In genomic region chr11:61079416-61080150, GRCh38 we compare ENCODE assay signal across 17 cellular contexts. TPM values are rescaled to one million over a fixed set of nuclear protein-coding genes. Genes with fewer than 3 reads are reported as not detected.
DNase-seq lines count a peak whose midpoint lies in the region; ATAC-seq lines count a peak whose summit lies in the region.
"Had no signal": no experiment of that assay in that cellular context is flagged by ENCODE, and none has a peak within 500 bp of the region (broad histone marks: within the 10 kb centered on the region; RNA-seq: fewer than 3 reads in every experiment).

No MANE protein-coding gene starts in this region.

- DNase-seq in activated naive CD4-positive, alpha-beta T cell treated with anti-CD3 and anti-CD28 coated beads for 36 hours, result peak; percentile 38
- DNase-seq in activated naive CD4-positive, alpha-beta T cell treated with anti-CD3 and anti-CD28 coated beads, Interleukin-2, amount 50 U/mL, for 16 hours, result no peak
- no peak for DNase-seq in activated CD4-positive, alpha-beta memory T cell treated with anti-CD3 and anti-CD28 coated beads, Interleukin-2, amount 10 ng/mL, durations not matched to agents 7 days and 5 days
- DNase-seq in central memory CD4-positive, alpha-beta T cell, result peak; percentile 44
- peak; percentile 22 for DNase-seq in stimulated activated naive CD8-positive, alpha-beta T cell treated with anti-CD3 and anti-CD28 coated beads, Interleukin-15, Interleukin-2, amounts not matched to agents 100 U/mL and 50 U/mL, for 24 hours
- no peak for DNase-seq in NCI-H146 treated with DMSO at 0.1 percent for 48 hours (lab: John Stamatoyannopoulos, UW; ENCODE audit: unreplicated experiment)
- DNase-seq in immature natural killer cell, result no peak
- DNase-seq: DND-41; foreskin keratinocyte; Kasumi-1; NCI-H1105; NCI-H524 treated with DMSO at 0.1 percent for 48 hours; retina; stimulated activated CD4-positive, alpha-beta T cell treated with anti-CD3 and anti-CD28 coated beads, Interleukin-12 subunit alpha, Interleukin-12 subunit beta, amount 100 ng/mL, for 4 hours had no signal

- no peaks in the 10 kb centered on the region for H3K27me3 Mint-ChIP-seq in activated naive CD4-positive, alpha-beta T cell treated with anti-CD3 and anti-CD28 coated beads for 36 hours (ENCODE audit: low read depth)
- H3K27me3 Mint-ChIP-seq in activated CD4-positive, alpha-beta memory T cell treated with anti-CD3 and anti-CD28 coated beads, Interleukin-2, amount 10 ng/mL, durations not matched to agents 7 days and 5 days, result no peaks in the 10 kb centered on the region
- H3K27me3 Mint-ChIP-seq in immature natural killer cell (ENCODE audit: low read depth in 3 of 3), result peaks cover 0 to 9% (median 2%) of the 10 kb centered on the region in 3 donors

- peaks cover 88% of the 10 kb centered on the region for H3K4me1 Mint-ChIP-seq in activated naive CD4-positive, alpha-beta T cell treated with anti-CD3 and anti-CD28 coated beads for 36 hours (ENCODE audit: low read depth)
- H3K4me1 Mint-ChIP-seq in activated CD4-positive, alpha-beta memory T cell treated with anti-CD3 and anti-CD28 coated beads, Interleukin-2, amount 10 ng/mL, durations not matched to agents 7 days and 5 days, result peaks cover 91% of the 10 kb centered on the region
- H3K4me1 Mint-ChIP-seq in immature natural killer cell, result peaks cover 15 to 30% of the 10 kb centered on the region in 2 donors

- H3K4me3 Mint-ChIP-seq in activated naive CD4-positive, alpha-beta T cell treated with anti-CD3 and anti-CD28 coated beads for 36 hours, result peak overlapping the region; percentile 76
- H3K4me3 Mint-ChIP-seq in activated CD4-positive, alpha-beta memory T cell treated with anti-CD3 and anti-CD28 coated beads, Interleukin-2, amount 10 ng/mL, durations not matched to agents 7 days and 5 days, result peak overlapping the region; percentile 82
- no peak overlapping the region for H3K4me3 Mint-ChIP-seq in immature natural killer cell
- H3K4me3 Mint-ChIP-seq: CD14-positive monocyte had no signal

- intact Hi-C loops in activated naive CD4-positive, alpha-beta T cell treated with anti-CD3 and anti-CD28 coated beads for 36 hours (cut with micrococcal nuclease), result loop anchor here (5.0 kb wide), 1 partner anchor 92 kb away; no protein-coding TSS in a partner anchor

- ATAC-seq in stimulated activated naive CD8-positive, alpha-beta T cell treated with anti-CD3 and anti-CD28 coated beads, Interleukin-15, Interleukin-2, amounts not matched to agents 100 U/mL and 50 U/mL, for 24 hours, result no peak
- no peak for ATAC-seq in GM21529 (IDR thresholded peaks at IDR 0.05; ENCODE audit: unreplicated experiment)
- ATAC-seq: foreskin keratinocyte had no signal

- H3K36me3 Mint-ChIP-seq in activated naive CD4-positive, alpha-beta T cell treated with anti-CD3 and anti-CD28 coated beads for 36 hours (ENCODE audit: low read depth), result peaks cover 48% of the 10 kb centered on the region
- peaks cover 21% of the 10 kb centered on the region for H3K36me3 Mint-ChIP-seq in activated CD4-positive, alpha-beta memory T cell treated with anti-CD3 and anti-CD28 coated beads, Interleukin-2, amount 10 ng/mL, durations not matched to agents 7 days and 5 days (ENCODE audit: low read depth)
- H3K36me3 Mint-ChIP-seq in immature natural killer cell, result no peaks in the 10 kb centered on the region
- H3K36me3 Mint-ChIP-seq: CD14-positive monocyte had no signal

- peaks cover 5% of the 10 kb centered on the region for H3K9me3 Mint-ChIP-seq in activated naive CD4-positive, alpha-beta T cell treated with anti-CD3 and anti-CD28 coated beads for 36 hours
- H3K9me3 Mint-ChIP-seq in activated CD4-positive, alpha-beta memory T cell treated with anti-CD3 and anti-CD28 coated beads, Interleukin-2, amount 10 ng/mL, durations not matched to agents 7 days and 5 days, result peaks cover 4% of the 10 kb centered on the region
- H3K9me3 Mint-ChIP-seq in immature natural killer cell, result no peaks in the 10 kb centered on the region

- H3K27ac Mint-ChIP-seq in activated naive CD4-positive, alpha-beta T cell treated with anti-CD3 and anti-CD28 coated beads for 36 hours, result peak overlapping the region; percentile 99
- H3K27ac Mint-ChIP-seq in activated CD4-positive, alpha-beta memory T cell treated with anti-CD3 and anti-CD28 coated beads, Interleukin-2, amount 10 ng/mL, durations not matched to agents 7 days and 5 days, result peak overlapping the region; percentile 96
- H3K27ac Mint-ChIP-seq in immature natural killer cell, result peak overlapping the region in 1 of 6 donors; percentile 38

- CTCF ChIA-PET in activated naive CD4-positive, alpha-beta T cell treated with anti-CD3 and anti-CD28 coated beads for 36 hours (lab: Charles Lee), result interaction anchor here (1.2 to 4.9 kb wide), 7 partner anchors 11 to 102 kb away, joined by 4 to 62 read pairs (median 9); no protein-coding TSS in a partner anchor
- CTCF ChIA-PET in activated CD4-positive, alpha-beta memory T cell treated with anti-CD3 and anti-CD28 coated beads, Interleukin-2, amount 10 ng/mL, durations not matched to agents 7 days and 5 days (lab: Charles Lee), result interaction anchor here (1.1 to 4.5 kb wide), 8 partner anchors 8 to 110 kb away, joined by 3 to 53 read pairs (median 10); partner anchors contain the start of gene CD5

- POLR2A ChIA-PET in activated CD4-positive, alpha-beta memory T cell treated with anti-CD3 and anti-CD28 coated beads, Interleukin-2, amount 10 ng/mL, durations not matched to agents 7 days and 5 days (lab: Charles Lee), result interaction anchor here (0.9 to 14.3 kb wide), 21 partner anchors 8 to 165 kb away, joined by 3 to 228 read pairs (median 46); partner anchors contain the start of gene CD5

RNA-seq across cellular contexts. Expression of gene CD5, which starts 22.7 kb away (rescaled TPM):
- total RNA-seq in activated naive CD4-positive, alpha-beta T cell treated with anti-CD3 and anti-CD28 coated beads for 36 hours, result 100 to 1,000 TPM; 228 to 232 TPM
- total RNA-seq in activated CD4-positive, alpha-beta memory T cell treated with anti-CD3 and anti-CD28 coated beads, Interleukin-2, amount 10 ng/mL, durations not matched to agents 7 days and 5 days, result 100 to 1,000 TPM; 359 to 373 TPM
- polyA plus RNA-seq in immature natural killer cell, result 1 to 10 TPM in 1 of 3 donors, under 1 TPM in 2; 0.68 to 1.8 (median 0.80) TPM
- total RNA-seq: foreskin keratinocyte, SJSA1 had no signal
- polyA plus RNA-seq: foreskin keratinocyte had no signal

Comparison
In these comparisons a context has a peak if more than half of its experiments do, and no peak if none do; other contexts are left out.
1. DNase-seq: peak in activated naive CD4-positive, alpha-beta T cell treated with anti-CD3 and anti-CD28 coated beads for 36 hours (single experiment), central memory CD4-positive, alpha-beta T cell (single experiment) and stimulated activated naive CD8-positive, alpha-beta T cell treated with anti-CD3 and anti-CD28 coated beads, Interleukin-15, Interleukin-2, amounts not matched to agents 100 U/mL and 50 U/mL, for 24 hours (single experiment); none in activated naive CD4-positive, alpha-beta T cell treated with anti-CD3 and anti-CD28 coated beads, Interleukin-2, amount 50 U/mL, for 16 hours (single experiment), activated CD4-positive, alpha-beta memory T cell treated with anti-CD3 and anti-CD28 coated beads, Interleukin-2, amount 10 ng/mL, durations not matched to agents 7 days and 5 days (single experiment), NCI-H146 treated with DMSO at 0.1 percent for 48 hours (single experiment) and immature natural killer cell (0 of 3).
2. H3K4me3 Mint-ChIP-seq: peak in activated naive CD4-positive, alpha-beta T cell treated with anti-CD3 and anti-CD28 coated beads for 36 hours (single experiment) and activated CD4-positive, alpha-beta memory T cell treated with anti-CD3 and anti-CD28 coated beads, Interleukin-2, amount 10 ng/mL, durations not matched to agents 7 days and 5 days (single experiment); none in immature natural killer cell (0 of 5).